In genomic region chr15:31265090-31265870, GRCh38 we compare ENCODE assay signal across 8 cellular contexts.
DNase-seq lines count a peak whose midpoint lies in the region; ATAC-seq and TF ChIP-seq lines count a peak whose summit lies in the region.

No MANE protein-coding gene starts in this region.

- H3K27ac Mint-ChIP-seq in activated naive CD8-positive, alpha-beta T cell treated with anti-CD3 and anti-CD28 coated beads, Interleukin-2, amount 50 U/mL, for 24 hours: peak overlapping the region; percentile 22
- H3K27ac Mint-ChIP-seq in nephron: peak overlapping the region; percentile 87 to 90 (median 87)

- H3K9me2 ChIP-seq in DOHH2 (replicated peaks; ENCODE audit: control insufficient read depth, low read length): no peaks in the 10 kb centered on the region

- H3F3A ChIP-seq in DOHH2 (ENCODE audit: control insufficient read depth, insufficient read depth): peaks cover 42% of the 10 kb centered on the region

- no peak overlapping the region for H2AFZ ChIP-seq in trophoblast cell (ENCODE audit: insufficient read depth, low read length, poor library complexity)

- H3K27ac ChIP-seq in DOHH2 (ENCODE audit: low read depth, low read length) (peak overlapping the region; percentile 99), A673 (ENCODE audit: low read depth, low read length, poor library complexity, severe bottlenecking) (no peak overlapping the region), trophoblast cell (ENCODE audit: low read depth, low read length) (no peak overlapping the region)

- no peaks in the 10 kb centered on the region for H3K27me3 ChIP-seq in DOHH2 (ENCODE audit: control insufficient read depth, low read length)
- H3K27me3 ChIP-seq in A673 (replicated peaks; ENCODE audit: insufficient read depth, low read depth, low read length, poor library complexity): no peaks in the 10 kb centered on the region
- H3K27me3 ChIP-seq in trophoblast cell (ENCODE audit: insufficient read depth, low read length): no peaks in the 10 kb centered on the region

- no peak overlapping the region for H3K14ac ChIP-seq in trophoblast cell (ENCODE audit: low read length)

- POLR2A ChIA-PET in A673 (lab: Charles Lee; ENCODE audit: low non-redundant PET): no interaction called here

- CTCF ChIA-PET in A673 (lab: Charles Lee): no interaction called here

- H3K9ac ChIP-seq in trophoblast cell (ENCODE audit: low read length): no peak overlapping the region

- H3K4me3 Mint-ChIP-seq in activated naive CD8-positive, alpha-beta T cell treated with anti-CD3 and anti-CD28 coated beads, Interleukin-2, amount 50 U/mL, for 24 hours: no peak overlapping the region
- no peak overlapping the region for H3K4me3 Mint-ChIP-seq in nephron

- H4K12ac ChIP-seq in trophoblast cell (ENCODE audit: low read depth, low read length): no peak overlapping the region

- H2AK5ac ChIP-seq in trophoblast cell (ENCODE audit: low read length): no peak overlapping the region

- WGBS in trophoblast cell (ENCODE audit: extremely low coverage, insufficient coverage, insufficient read length): no CpG with 5 or more reads among the region's 21 CpGs

- no peaks in the 10 kb centered on the region for H3K79me1 ChIP-seq in trophoblast cell (ENCODE audit: low read length)

- H3K4me1 Mint-ChIP-seq in activated naive CD8-positive, alpha-beta T cell treated with anti-CD3 and anti-CD28 coated beads, Interleukin-2, amount 50 U/mL, for 24 hours: peaks cover 68% of the 10 kb centered on the region
- peaks cover 62% of the 10 kb centered on the region for H3K4me1 Mint-ChIP-seq in nephron

- no peak overlapping the region for H2BK12ac ChIP-seq in trophoblast cell (ENCODE audit: low read length)

- H3K36me3 Mint-ChIP-seq in activated naive CD8-positive, alpha-beta T cell treated with anti-CD3 and anti-CD28 coated beads, Interleukin-2, amount 50 U/mL, for 24 hours (ENCODE audit: low read depth): no peaks in the 10 kb centered on the region
- no peaks in the 10 kb centered on the region for H3K36me3 Mint-ChIP-seq in nephron (ENCODE audit: low read depth)

- H3K23ac ChIP-seq in trophoblast cell (ENCODE audit: low read length): no peak overlapping the region

- H4K8ac ChIP-seq in trophoblast cell (ENCODE audit: low read depth, low read length): no peak overlapping the region

- no peaks in the 10 kb centered on the region for H3K9me3 Mint-ChIP-seq in activated naive CD8-positive, alpha-beta T cell treated with anti-CD3 and anti-CD28 coated beads, Interleukin-2, amount 50 U/mL, for 24 hours
- H3K9me3 Mint-ChIP-seq in nephron: no peaks in the 10 kb centered on the region

- no TSS peak for BruUV-seq in A673 (replicated peaks; lab: Mats Ljungman, UMichigan)

- no peak for DNase-seq in activated naive CD8-positive, alpha-beta T cell treated with anti-CD3 and anti-CD28 coated beads, Interleukin-2, amount 50 U/mL, for 24 hours
- DNase-seq in NCI-H526 treated with DMSO at 0.1 percent for 48 hours (lab: John Stamatoyannopoulos, UW) (no peak), A673 (ENCODE audit: low spot score) (no peak), NCI-H226 (no peak), trophoblast cell (no peak)

- H3K36me3 ChIP-seq in DOHH2 (ENCODE audit: control insufficient read depth, low read length) (no peaks in the 10 kb centered on the region), A673 (ENCODE audit: insufficient read depth, low read length, poor library complexity, severe bottlenecking) (no peaks in the 10 kb centered on the region), trophoblast cell (ENCODE audit: control insufficient read depth in 1 of 2, insufficient read depth in 2 of 2, low read length in 2 of 2) (no peaks in the 10 kb centered on the region)

- no peak overlapping the region for H2BK5ac ChIP-seq in trophoblast cell (ENCODE audit: low read depth, low read length, poor library complexity)

- peak overlapping the region; percentile 53 for H3K4me3 ChIP-seq in DOHH2 (ENCODE audit: low read length)
- no peak overlapping the region for H3K4me3 ChIP-seq in A673 (ENCODE audit: low read depth, low read length, poor library complexity, severe bottlenecking)
- no peak overlapping the region for H3K4me3 ChIP-seq in trophoblast cell (ENCODE audit: low read depth, low read length)

- H3K27me3 Mint-ChIP-seq in activated naive CD8-positive, alpha-beta T cell treated with anti-CD3 and anti-CD28 coated beads, Interleukin-2, amount 50 U/mL, for 24 hours: peaks cover 3% of the 10 kb centered on the region
- H3K27me3 Mint-ChIP-seq in nephron (ENCODE audit: low read depth): peaks cover 15% of the 10 kb centered on the region

- ATAC-seq in HG02763 (IDR thresholded peaks at IDR 0.05; ENCODE audit: unreplicated experiment): peak; percentile 1
- no peak for ATAC-seq in activated naive CD8-positive, alpha-beta T cell treated with anti-CD3 and anti-CD28 coated beads, Interleukin-2, amount 50 U/mL, for 24 hours

- no peak overlapping the region for H3K18ac ChIP-seq in trophoblast cell (ENCODE audit: low read length)

- H4K91ac ChIP-seq in trophoblast cell (ENCODE audit: low read depth, low read length): no peak overlapping the region

- H3K79me2 ChIP-seq in DOHH2 (ENCODE audit: control insufficient read depth, low read length) (no peaks in the 10 kb centered on the region), trophoblast cell (ENCODE audit: control insufficient read depth, insufficient read depth, low read length, poor library complexity) (no peaks in the 10 kb centered on the region)

- no peak overlapping the region for H2BK120ac ChIP-seq in trophoblast cell (ENCODE audit: insufficient read depth, low read length, poor library complexity)

- H3K9me3 ChIP-seq in DOHH2 (ENCODE audit: control insufficient read depth, insufficient read depth, low read length) (no peaks in the 10 kb centered on the region), A673 (ENCODE audit: low read depth, low read length, poor library complexity, severe bottlenecking) (no peaks in the 10 kb centered on the region), trophoblast cell (ENCODE audit: insufficient read depth, low read depth, low read length) (peaks cover 3% of the 10 kb centered on the region)

- H3K4me2 ChIP-seq in DOHH2 (ENCODE audit: low read length) (peak overlapping the region; percentile 73), trophoblast cell (ENCODE audit: low read length) (no peak overlapping the region)

- H3K4me1 ChIP-seq in DOHH2 (ENCODE audit: control insufficient read depth, low read length): peaks cover 97% of the 10 kb centered on the region
- no peaks in the 10 kb centered on the region for H3K4me1 ChIP-seq in A673 (ENCODE audit: insufficient read depth, low read length, poor library complexity, severe bottlenecking)
- H3K4me1 ChIP-seq in trophoblast cell (ENCODE audit: control insufficient read depth in 1 of 2, insufficient read depth in 2 of 2, low read length in 2 of 2): no peaks in the 10 kb centered on the region

- peak; percentile 30 for TF ChIP-seq CTCF in DOHH2 (IDR thresholded peaks at IDR 0.05; ENCODE audit: low read depth, low read length, poor library complexity, severe bottlenecking)
- no peak for TF ChIP-seq CTCF in nephron (IDR thresholded peaks at IDR 0.05; ENCODE audit: unreplicated experiment in 3 of 3)
- TF ChIP-seq CTCF in A673 (conservative IDR thresholded peaks at IDR 0.05; ENCODE audit: low read depth, low read length): no peak

- intact Hi-C loops in A673 (cut with micrococcal nuclease; ENCODE audit: unreplicated experiment): no loop called here

- no peaks in the 10 kb centered on the region for H4K20me1 ChIP-seq in DOHH2 (ENCODE audit: control insufficient read depth, insufficient read depth, low read depth, low read length)

- no peak overlapping the region for H3K4ac ChIP-seq in trophoblast cell (ENCODE audit: low read depth, low read length)
